In the genomic region with DNA sequence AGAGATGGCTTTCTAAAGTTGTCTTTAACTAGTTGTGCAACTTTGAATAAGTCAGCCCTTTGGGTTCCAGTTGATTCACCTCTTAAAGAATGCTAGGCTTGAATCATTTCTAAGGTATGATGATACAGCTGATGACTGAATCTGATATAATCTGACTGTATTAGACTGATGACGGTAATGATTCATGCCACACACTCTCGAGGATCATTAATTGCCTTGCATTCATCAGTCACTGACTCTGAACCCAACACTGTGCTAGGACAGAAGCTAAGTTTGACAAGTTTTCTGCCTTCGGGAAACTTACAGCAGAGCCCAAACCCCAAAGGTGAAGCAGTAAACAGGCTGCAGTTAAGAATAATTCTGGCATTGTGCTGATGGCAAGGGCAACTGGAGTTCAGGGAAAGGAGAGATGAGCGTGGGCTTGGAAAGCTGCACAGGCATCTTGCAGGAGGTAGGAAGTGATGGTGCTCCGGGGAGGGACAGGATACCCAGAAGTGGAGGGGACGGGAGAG, we compare ENCODE assay signal across 15 cellular contexts. TPM values are rescaled to one million over a fixed set of nuclear protein-coding genes. Genes with fewer than 3 reads are reported as not detected.
A peak's percentile ranks its signal among the peaks of the same experiment; 100 is the strongest.
DNase-seq lines count a peak whose midpoint lies in the region; ATAC-seq, FAIRE-seq and TF ChIP-seq lines count a peak whose summit lies in the region.
"Had no signal": no experiment of that assay in that cellular context is flagged by ENCODE, and none has a peak within 500 bp of the region (broad histone marks: within the 10 kb centered on the region; RNA-seq: fewer than 3 reads in every experiment).

No MANE protein-coding gene starts in this region.

- TF ChIP-seq CTCF in astrocyte (IDR thresholded peaks at IDR 0.05; ENCODE audit: insufficient read depth, low read depth, low read length), result no peak
- no peak for TF ChIP-seq CTCF in neural progenitor cell (IDR thresholded peaks at IDR 0.05)

- H3K27me3 Mint-ChIP-seq in astrocyte (ENCODE audit: low read depth, unreplicated experiment) (peaks cover 17% of the 10 kb centered on the region), neural progenitor cell (ENCODE audit: insufficient read depth, low read depth) (peaks cover 2% of the 10 kb centered on the region)
- H3K27me3 Mint-ChIP-seq: activated CD4-positive, alpha-beta memory T cell treated with anti-CD3 and anti-CD28 coated beads for 36 hours had no signal

- H3K36me3 Mint-ChIP-seq in astrocyte (ENCODE audit: low read depth, unreplicated experiment), result no peaks in the 10 kb centered on the region
- no peaks in the 10 kb centered on the region for H3K36me3 Mint-ChIP-seq in neural progenitor cell
- H3K36me3 Mint-ChIP-seq: activated CD4-positive, alpha-beta memory T cell treated with anti-CD3 and anti-CD28 coated beads for 36 hours had no signal

- peak overlapping the region; percentile 73 for H3K4me2 ChIP-seq in astrocyte (ENCODE audit: low read length)
- H3K4me2 ChIP-seq in neural progenitor cell, result no peak overlapping the region

- H3K27ac Mint-ChIP-seq in astrocyte (ENCODE audit: unreplicated experiment) (no peak overlapping the region), neural progenitor cell (no peak overlapping the region)
- H3K27ac Mint-ChIP-seq: activated CD4-positive, alpha-beta memory T cell treated with anti-CD3 and anti-CD28 coated beads for 36 hours; T-helper 2 cell treated with Interferon-gamma antibody and Interleukin-4, amounts not matched to agents 5 μg/mL and 100 μg/mL, for 36 hours had no signal

- H3K9ac ChIP-seq in astrocyte (ENCODE audit: low read length), result peak overlapping the region; percentile 47
- H3K9ac ChIP-seq in neural progenitor cell, result no peak overlapping the region

- no peaks in the 10 kb centered on the region for H3K27me3 ChIP-seq in ACC112 (ENCODE audit: insufficient read depth, low read length)
- H3K27me3 ChIP-seq in astrocyte (ENCODE audit: insufficient read depth, low read length), result no peaks in the 10 kb centered on the region
- peaks cover 7% of the 10 kb centered on the region for H3K27me3 ChIP-seq in neural progenitor cell

- H3K4me1 Mint-ChIP-seq in astrocyte (ENCODE audit: low read depth, unreplicated experiment), result peaks cover 4% of the 10 kb centered on the region
- H3K4me1 Mint-ChIP-seq in neural progenitor cell, result no peaks in the 10 kb centered on the region

- no peaks in the 10 kb centered on the region for H3K79me2 ChIP-seq in ACC112 (ENCODE audit: control insufficient read depth, insufficient read depth, low read length, unreplicated experiment)
- no peaks in the 10 kb centered on the region for H3K79me2 ChIP-seq in astrocyte (ENCODE audit: insufficient read depth, low read length)
- H3K79me2 ChIP-seq in neural progenitor cell (ENCODE audit: low read depth), result no peaks in the 10 kb centered on the region

- ATAC-seq in GM21619 (IDR thresholded peaks at IDR 0.05; ENCODE audit: unreplicated experiment) (no peak), HG03159 (IDR thresholded peaks at IDR 0.05; ENCODE audit: unreplicated experiment) (no peak)
- ATAC-seq: left lobe of liver had no signal

- peak; percentile 96 for FAIRE-seq in astrocyte (lab: Jason Lieb, UNC)
- FAIRE-seq: GM18507 had no signal

- peak overlapping the region; percentile 38 for H3K4me3 ChIP-seq in ACC112 (ENCODE audit: low read depth, low read length)
- H3K4me3 ChIP-seq in astrocyte (ENCODE audit: insufficient read depth, low read depth, low read length), result no peak overlapping the region
- no peak overlapping the region for H3K4me3 ChIP-seq in neural progenitor cell

- H3K4me1 ChIP-seq in ACC112 (ENCODE audit: control insufficient read depth, insufficient read depth, low read length, unreplicated experiment) (peaks cover 21% of the 10 kb centered on the region), astrocyte (ENCODE audit: insufficient read depth, low read length) (peaks cover 13% of the 10 kb centered on the region), neural progenitor cell (no peaks in the 10 kb centered on the region)

- no peaks in the 10 kb centered on the region for H3K36me3 ChIP-seq in ACC112 (ENCODE audit: insufficient read depth, low read length)
- no peaks in the 10 kb centered on the region for H3K36me3 ChIP-seq in astrocyte (ENCODE audit: insufficient read depth, low read length)
- no peaks in the 10 kb centered on the region for H3K36me3 ChIP-seq in neural progenitor cell

- H3K27ac ChIP-seq in ACC112 (ENCODE audit: low read depth, low read length), result peak overlapping the region; percentile 58
- peak overlapping the region; percentile 53 for H3K27ac ChIP-seq in astrocyte (ENCODE audit: low read depth, low read length)
- H3K27ac ChIP-seq in neural progenitor cell, result no peak overlapping the region

- H4K20me1 ChIP-seq in astrocyte (ENCODE audit: insufficient read depth, low read length) (peaks cover 3% of the 10 kb centered on the region), neural progenitor cell (ENCODE audit: low read depth) (no peaks in the 10 kb centered on the region)

- H2AFZ ChIP-seq in ACC112 (ENCODE audit: low read length, unreplicated experiment), result no peak overlapping the region
- peak overlapping the region; percentile 1 for H2AFZ ChIP-seq in astrocyte (ENCODE audit: low read depth, low read length)
- no peak overlapping the region for H2AFZ ChIP-seq in neural progenitor cell (replicated peaks)

- DNase-seq in HS-5 (ENCODE audit: low read depth) (peak; percentile 49), astrocyte (ENCODE audit: low read depth) (peak; percentile 99), iris pigment epithelial cell (ENCODE audit: low read depth) (peak; percentile 80), neural progenitor cell (ENCODE audit: low spot score) (no peak)
- DNase-seq in activated naive CD4-positive, alpha-beta T cell treated with anti-CD3 and anti-CD28 coated beads, Interleukin-2, amount 50 U/mL, for 16 hours, result no peak
- DNase-seq: activated CD4-positive, alpha-beta memory T cell treated with anti-CD3 and anti-CD28 coated beads for 36 hours; DMS79; KBM-7 had no signal

- no peaks in the 10 kb centered on the region for H3F3A ChIP-seq in neural progenitor cell (ENCODE audit: low read depth)

- H3K4me3 Mint-ChIP-seq in astrocyte (ENCODE audit: unreplicated experiment), result no peak overlapping the region
- no peak overlapping the region for H3K4me3 Mint-ChIP-seq in neural progenitor cell
- H3K4me3 Mint-ChIP-seq: activated CD4-positive, alpha-beta memory T cell treated with anti-CD3 and anti-CD28 coated beads for 36 hours; T-helper 2 cell treated with Interferon-gamma antibody and Interleukin-4, amounts not matched to agents 5 μg/mL and 100 μg/mL, for 36 hours had no signal

- H3K9me3 ChIP-seq in astrocyte (ENCODE audit: insufficient read depth, low read depth, low read length), result no peaks in the 10 kb centered on the region
- H3K9me3 ChIP-seq in neural progenitor cell (ENCODE audit: low read depth), result no peaks in the 10 kb centered on the region

- peaks cover 2% of the 10 kb centered on the region for H3K9me3 Mint-ChIP-seq in astrocyte (ENCODE audit: unreplicated experiment)
- H3K9me3 Mint-ChIP-seq in neural progenitor cell, result no peaks in the 10 kb centered on the region
- H3K9me3 Mint-ChIP-seq: activated CD4-positive, alpha-beta memory T cell treated with anti-CD3 and anti-CD28 coated beads for 36 hours; T-helper 2 cell treated with Interferon-gamma antibody and Interleukin-4, amounts not matched to agents 5 μg/mL and 100 μg/mL, for 36 hours had no signal

RNA-seq across cellular contexts. Expression of a gene that starts 25.8 kb away (rescaled TPM):
- total RNA-seq in astrocyte (0.36 TPM in 1 of 2 replicates, not detected in the other), neural progenitor cell (ENCODE audit: low replicate concordance) (0.87 and 2.3 TPM in 2 replicates)
- total RNA-seq: activated CD4-positive, alpha-beta memory T cell treated with anti-CD3 and anti-CD28 coated beads for 36 hours; left lobe of liver; ureter had no signal

Comparison
In these comparisons a context has a peak if more than half of its experiments do, and no peak if none do; other contexts are left out.
1. DNase-seq: peak in HS-5 (single experiment), astrocyte (single experiment) and iris pigment epithelial cell (single experiment); none in activated naive CD4-positive, alpha-beta T cell treated with anti-CD3 and anti-CD28 coated beads, Interleukin-2, amount 50 U/mL, for 16 hours (single experiment) and neural progenitor cell (single experiment).